Comparison of ENCODE assay signal across 26 cellular contexts in genomic region chr6:168116975-168117899, GRCh38. TPM values are rescaled to one million over a fixed set of nuclear protein-coding genes. Genes with fewer than 3 reads are reported as not detected.
DNase-seq lines count a peak whose midpoint lies in the region; ATAC-seq, FAIRE-seq and TF ChIP-seq lines count a peak whose summit lies in the region.
"Had no signal": no experiment of that assay in that cellular context is flagged by ENCODE, and none has a peak within 500 bp of the region (broad histone marks: within the 10 kb centered on the region; RNA-seq: fewer than 3 reads in every experiment).

No MANE protein-coding gene starts in this region.

- WGBS in HepG2 (ENCODE audit: low lambda C conversion rate) = 4% methylated on average over 18 of the region's 26 CpGs

- DNase-seq in activated CD8-positive, alpha-beta memory T cell treated with anti-CD3 and anti-CD28 coated beads for 24 hours = peak; percentile 33
- no peak for DNase-seq in activated CD8-positive, alpha-beta memory T cell treated with anti-CD3 and anti-CD28 coated beads, Interleukin-2, amount 10 ng/mL, durations not matched to agents 7 days and 5 days
- DNase-seq in choroid plexus epithelial cell (ENCODE audit: low read depth) (peak; percentile 6), HepG2 (ENCODE audit: low spot score) (peak; percentile 58), tibial artery (peak; percentile 12 to 41), NCI-H128 (lab: John Stamatoyannopoulos, UW; ENCODE audit: unreplicated experiment) (no peak), progenitor cell of endocrine pancreas (ENCODE audit: low spot score, unreplicated experiment) (no peak), SHP77 (lab: John Stamatoyannopoulos, UW) (no peak)
- DNase-seq: activated CD8-positive, alpha-beta T cell treated with anti-CD3 and anti-CD28 coated beads, Interleukin-2, amount 10 ng/mL, durations not matched to agents 7 days and 5 days; DMS153; mammary epithelial cell; naive thymus-derived CD8-positive, alpha-beta T cell; NCI-H2081; NCI-H510A treated with DMSO at 0.1 percent for 48 hours; SHP77 treated with DMSO at 0.1 percent for 48 hours; stimulated activated CD4-positive, alpha-beta T cell treated with anti-CD3 and anti-CD28 coated beads, Interleukin-15, amount 100 ng/mL, for 24 hours; stimulated activated naive B cell treated with anti-CD40 and anti-IgM and Interleukin-4, amounts not matched to agents 10 μg/mL and 1 μg/mL and 100 μg/mL, for 72 hours; T-helper 17 cell; WERI-Rb-1 had no signal

- CTCF ChIA-PET in activated CD8-positive, alpha-beta memory T cell treated with anti-CD3 and anti-CD28 coated beads, Interleukin-2, amount 10 ng/mL, durations not matched to agents 7 days and 5 days (lab: Charles Lee) = interaction anchor here (1.2 kb wide), 1 partner anchor 57 kb away, joined by 3 read pairs; no protein-coding TSS in a partner anchor
- CTCF ChIA-PET in HepG2 (lab: Yijun Ruan, JAX; ENCODE audit: low intra/inter-chr PET ratio, low total read pairs) = interaction anchor here (0.9 to 1.3 kb wide), 3 partner anchors 57 to 209 kb away, joined by 4 read pairs; no protein-coding TSS in a partner anchor

- H3K27ac ChIP-seq in HepG2 (ENCODE audit: extremely low read length, insufficient read depth, low read length) (no peak overlapping the region), tibial artery (no peak overlapping the region)
- H3K27ac ChIP-seq: C4-2B, KMS-11, tibial nerve, WERI-Rb-1 had no signal

- H3K36me3 ChIP-seq in HepG2 (replicated peaks in 1 of 2; ENCODE audit: control insufficient read depth in 1 of 2, insufficient read depth in 2 of 2, low read length in 2 of 2) (no peaks in the 10 kb centered on the region), tibial artery (no peaks in the 10 kb centered on the region)
- H3K36me3 ChIP-seq: tibial nerve, WERI-Rb-1 had no signal

- H4K20me1 ChIP-seq in HepG2 (ENCODE audit: insufficient read depth, low read length) = no peaks in the 10 kb centered on the region

- no peaks in the 10 kb centered on the region for H3K4me1 Mint-ChIP-seq in activated CD8-positive, alpha-beta memory T cell treated with anti-CD3 and anti-CD28 coated beads, Interleukin-2, amount 10 ng/mL, durations not matched to agents 7 days and 5 days
- no peaks in the 10 kb centered on the region for H3K4me1 Mint-ChIP-seq in progenitor cell of endocrine pancreas (ENCODE audit: low read depth)
- H3K4me1 Mint-ChIP-seq: activated T-helper 17 cell treated with anti-CD3 and anti-CD28 coated beads, Interleukin-2, amount 50 U/mL, for 72 hours; naive thymus-derived CD8-positive, alpha-beta T cell; stimulated activated naive B cell treated with anti-CD40 and anti-IgM and Interleukin-4, amounts not matched to agents 10 μg/mL and 1 μg/mL and 100 μg/mL, for 72 hours; T-helper 17 cell had no signal

- H3K27me3 Mint-ChIP-seq in activated CD8-positive, alpha-beta memory T cell treated with anti-CD3 and anti-CD28 coated beads, Interleukin-2, amount 10 ng/mL, durations not matched to agents 7 days and 5 days = no peaks in the 10 kb centered on the region
- peaks cover 6% of the 10 kb centered on the region for H3K27me3 Mint-ChIP-seq in progenitor cell of endocrine pancreas
- H3K27me3 Mint-ChIP-seq: activated T-helper 17 cell treated with anti-CD3 and anti-CD28 coated beads, Interleukin-2, amount 50 U/mL, for 72 hours; naive thymus-derived CD8-positive, alpha-beta T cell; stimulated activated naive B cell treated with anti-CD40 and anti-IgM and Interleukin-4, amounts not matched to agents 10 μg/mL and 1 μg/mL and 100 μg/mL, for 72 hours; T-helper 17 cell had no signal

- peak; percentile 66 for FAIRE-seq in HepG2 (lab: Jason Lieb, UNC)
- FAIRE-seq: A204.1, H54 had no signal

- intact Hi-C loops in HepG2 (cut with micrococcal nuclease; ENCODE audit: unreplicated experiment) = loop anchor here (5.0 kb wide), 1 partner anchor 210 kb away; no protein-coding TSS in a partner anchor
- intact Hi-C loops in tibial artery (cut with DNase I; ENCODE audit: low total_unique reads) = no loop called here

- TF ChIP-seq CTCF in choroid plexus epithelial cell (conservative IDR thresholded peaks at IDR 0.05; ENCODE audit: low read depth, low read length) = no peak
- TF ChIP-seq CTCF in HepG2 (CRISPR knock-in tag; IDR thresholded peaks at IDR 0.05) = no peak
- no peak for TF ChIP-seq CTCF in tibial artery (IDR thresholded peaks at IDR 0.05)
- TF ChIP-seq CTCF in progenitor cell of endocrine pancreas (IDR thresholded peaks at IDR 0.05; ENCODE audit: unreplicated experiment) = no peak

- no peak overlapping the region for H2AFZ ChIP-seq in HepG2 (ENCODE audit: low read length)

- TF ChIP-seq POLR2A in HepG2 (IDR thresholded peaks at IDR 0.05; ENCODE audit: insufficient read depth in 1 of 2, low read depth in 2 of 2, low read length in 2 of 2) = no peak

- no TSS peak for BruUV-seq in HepG2 (replicated peaks; lab: Mats Ljungman, UMichigan)

- ATAC-seq in activated CD8-positive, alpha-beta memory T cell treated with anti-CD3 and anti-CD28 coated beads, Interleukin-2, amount 10 ng/mL, durations not matched to agents 7 days and 5 days = no peak
- peak; percentile 91 for ATAC-seq in HepG2
- ATAC-seq: activated CD8-positive, alpha-beta T cell treated with anti-CD3 and anti-CD28 coated beads, Interleukin-2, amount 10 ng/mL, durations not matched to agents 7 days and 5 days; activated T-helper 17 cell treated with anti-CD3 and anti-CD28 coated beads, Interleukin-2, amount 50 U/mL, for 72 hours; naive thymus-derived CD8-positive, alpha-beta T cell; stimulated activated naive B cell treated with anti-CD40 and anti-IgM and Interleukin-4, amounts not matched to agents 10 μg/mL and 1 μg/mL and 100 μg/mL, for 72 hours; T-helper 17 cell had no signal

- H3K4me3 ChIP-seq in choroid plexus epithelial cell (ENCODE audit: low read depth, low read length) = no peak overlapping the region
- H3K4me3 ChIP-seq in HepG2 (replicated peaks in 1 of 3; ENCODE audit: insufficient read depth in 1 of 3, low read depth in 2 of 3, low read length in 3 of 3) = peak overlapping the region in 1 of 3 experiments; percentile 36; a peak in 2 of 6 replicates
- H3K4me3 ChIP-seq in tibial artery = no peak overlapping the region
- H3K4me3 ChIP-seq: tibial nerve had no signal

- no peak overlapping the region for H3K27ac Mint-ChIP-seq in activated CD8-positive, alpha-beta memory T cell treated with anti-CD3 and anti-CD28 coated beads, Interleukin-2, amount 10 ng/mL, durations not matched to agents 7 days and 5 days
- H3K27ac Mint-ChIP-seq in progenitor cell of endocrine pancreas = no peak overlapping the region
- H3K27ac Mint-ChIP-seq: activated CD8-positive, alpha-beta T cell treated with anti-CD3 and anti-CD28 coated beads, Interleukin-2, amount 10 ng/mL, durations not matched to agents 7 days and 5 days; activated T-helper 17 cell treated with anti-CD3 and anti-CD28 coated beads, Interleukin-2, amount 50 U/mL, for 72 hours; naive thymus-derived CD8-positive, alpha-beta T cell; stimulated activated naive B cell treated with anti-CD40 and anti-IgM and Interleukin-4, amounts not matched to agents 10 μg/mL and 1 μg/mL and 100 μg/mL, for 72 hours; T-helper 17 cell had no signal

- H3K27me3 ChIP-seq in HepG2 (ENCODE audit: control insufficient read depth in 1 of 2, insufficient read depth in 2 of 2, low read length in 2 of 2) = peaks cover 0 to 2% of the 10 kb centered on the region in 2 experiments; a peak in 1 of 5 replicates
- H3K27me3 ChIP-seq in tibial artery = no peaks in the 10 kb centered on the region
- H3K27me3 ChIP-seq: tibial nerve had no signal

- peak overlapping the region; percentile 65 for H3K4me2 ChIP-seq in HepG2 (ENCODE audit: low read depth, low read length)
- H3K4me2 ChIP-seq: KMS-11 had no signal

- H3K4me1 ChIP-seq in HepG2 (ENCODE audit: insufficient read depth, low read length) (peaks cover 14% of the 10 kb centered on the region), tibial artery (no peaks in the 10 kb centered on the region)
- H3K4me1 ChIP-seq: tibial nerve had no signal

- TF ChIP-seq EP300 in HepG2 (IDR thresholded peaks at IDR 0.05; ENCODE audit: low read depth in 2 of 2, low read length in 2 of 2) = no peak
- no peak for TF ChIP-seq EP300 in HepG2 (CRISPR knock-in tag; IDR thresholded peaks at IDR 0.05; ENCODE audit: borderline replicate concordance)

- H3K79me2 ChIP-seq in HepG2 (ENCODE audit: insufficient read depth, low read length) = no peaks in the 10 kb centered on the region

- no peak for TF ChIP-seq RAD21 in HepG2 (CRISPR knock-in tag; IDR thresholded peaks at IDR 0.05)

- H3K9me3 Mint-ChIP-seq in activated CD8-positive, alpha-beta memory T cell treated with anti-CD3 and anti-CD28 coated beads, Interleukin-2, amount 10 ng/mL, durations not matched to agents 7 days and 5 days (ENCODE audit: low read depth) = peaks cover 5% of the 10 kb centered on the region
- peaks cover 5% of the 10 kb centered on the region for H3K9me3 Mint-ChIP-seq in progenitor cell of endocrine pancreas (ENCODE audit: low read depth)

- H3K36me3 Mint-ChIP-seq in activated CD8-positive, alpha-beta memory T cell treated with anti-CD3 and anti-CD28 coated beads, Interleukin-2, amount 10 ng/mL, durations not matched to agents 7 days and 5 days = no peaks in the 10 kb centered on the region
- H3K36me3 Mint-ChIP-seq in progenitor cell of endocrine pancreas (ENCODE audit: insufficient read depth) = no peaks in the 10 kb centered on the region
- H3K36me3 Mint-ChIP-seq: naive thymus-derived CD8-positive, alpha-beta T cell; stimulated activated naive B cell treated with anti-CD40 and anti-IgM and Interleukin-4, amounts not matched to agents 10 μg/mL and 1 μg/mL and 100 μg/mL, for 72 hours had no signal

- POLR2A ChIA-PET in HepG2 (lab: Yijun Ruan, JAX) = no interaction called here

- H3K4me3 Mint-ChIP-seq in activated CD8-positive, alpha-beta memory T cell treated with anti-CD3 and anti-CD28 coated beads, Interleukin-2, amount 10 ng/mL, durations not matched to agents 7 days and 5 days = no peak overlapping the region
- no peak overlapping the region for H3K4me3 Mint-ChIP-seq in progenitor cell of endocrine pancreas (ENCODE audit: low read depth)
- H3K4me3 Mint-ChIP-seq: activated CD8-positive, alpha-beta T cell treated with anti-CD3 and anti-CD28 coated beads, Interleukin-2, amount 10 ng/mL, durations not matched to agents 7 days and 5 days; activated T-helper 17 cell treated with anti-CD3 and anti-CD28 coated beads, Interleukin-2, amount 50 U/mL, for 72 hours; naive thymus-derived CD8-positive, alpha-beta T cell; stimulated activated naive B cell treated with anti-CD40 and anti-IgM and Interleukin-4, amounts not matched to agents 10 μg/mL and 1 μg/mL and 100 μg/mL, for 72 hours; T-helper 17 cell had no signal

- in situ Hi-C loops in HepG2 (cut with HindIII; ENCODE audit: extremely low pct_ligation_motif_present, low pct_unique_long_range_greater_than_20kb) = no loop called here

- H3K9me3 ChIP-seq in HepG2 (ENCODE audit: low read length) = peaks cover 7% of the 10 kb centered on the region
- H3K9me3 ChIP-seq in tibial artery = no peaks in the 10 kb centered on the region

- H3K9ac ChIP-seq in HepG2 (ENCODE audit: insufficient read depth, low read depth, low read length) = no peak overlapping the region
- H3K9ac ChIP-seq: KMS-11 had no signal

RNA-seq across cellular contexts. Expression of gene FRMD1, which starts 38.2 kb away (rescaled TPM):
- total RNA-seq in activated CD8-positive, alpha-beta memory T cell treated with anti-CD3 and anti-CD28 coated beads, Interleukin-2, amount 10 ng/mL, durations not matched to agents 7 days and 5 days = not detected
- not detected in 2 replicates for total RNA-seq in HepG2 (2016; rRNA removed; fragmentation: Illumina TruSeq; extraction: Trizol)
- total RNA-seq in HepG2 (2016; cell fraction: cytosol; rRNA removed; fragmentation: Illumina TruSeq; extraction: Trizol; ENCODE audit: low read depth) = not detected in 2 replicates
- total RNA-seq in HepG2 (2016; cell fraction: insoluble cytoplasmic fraction; rRNA removed; fragmentation: Illumina TruSeq; extraction: Trizol) = not detected in 2 replicates
- total RNA-seq in HepG2 (2016; cell fraction: membrane; rRNA removed; fragmentation: Illumina TruSeq; extraction: Trizol) = not detected in 2 replicates
- total RNA-seq in HepG2 (2016; cell fraction: nucleus; rRNA removed; fragmentation: Illumina TruSeq; extraction: Trizol) = not detected in 2 replicates
- 0.01 and 0.09 TPM in 2 replicates for polyA plus RNA-seq in HepG2 (2011; rRNA removed)
- polyA plus RNA-seq in HepG2 (2011; cell fraction: cytosol; rRNA removed) = 0.01 and 0.03 TPM in 2 replicates
- polyA plus RNA-seq in HepG2 (2011; cell fraction: nucleus; rRNA removed) = 0.14 and 0.32 TPM in 2 replicates
- polyA plus RNA-seq in HepG2 (2012) = 0.05 TPM in 2 replicates
- polyA plus RNA-seq in HepG2 (2016; cell fraction: cytosol; fragmentation: Illumina TruSeq; extraction: Trizol; ENCODE audit: low read depth) = not detected in 2 replicates
- polyA plus RNA-seq in HepG2 (2016; cell fraction: insoluble cytoplasmic fraction; fragmentation: Illumina TruSeq; extraction: Trizol; ENCODE audit: low read depth) = not detected in 2 replicates
- polyA plus RNA-seq in HepG2 (2016; cell fraction: membrane; fragmentation: Illumina TruSeq; extraction: Trizol; ENCODE audit: low read depth) = not detected in 2 replicates
- polyA plus RNA-seq in HepG2 (2016; cell fraction: nucleus; fragmentation: Illumina TruSeq; extraction: Trizol; ENCODE audit: insufficient read depth, low read depth) = not detected in 2 replicates
- polyA minus RNA-seq in HepG2 (2011; rRNA and poly(A)+ RNA removed; ENCODE audit: low replicate concordance) = 0.04 TPM in 1 of 2 replicates, not detected in the other
- not detected in 2 replicates for polyA minus RNA-seq in HepG2 (2011; cell fraction: cytosol; rRNA and poly(A)+ RNA removed)
- polyA minus RNA-seq in HepG2 (2011; cell fraction: nucleus; rRNA and poly(A)+ RNA removed) = 0.13 TPM in 1 of 2 replicates, not detected in the other
- not detected in 2 replicates for total RNA-seq in progenitor cell of endocrine pancreas
- total RNA-seq: activated CD8-positive, alpha-beta T cell treated with anti-CD3 and anti-CD28 coated beads, Interleukin-2, amount 10 ng/mL, durations not matched to agents 7 days and 5 days; activated T-helper 17 cell treated with anti-CD3 and anti-CD28 coated beads, Interleukin-2, amount 50 U/mL, for 72 hours; fibroblast of lung; mammary epithelial cell; naive thymus-derived CD8-positive, alpha-beta T cell; T-helper 17 cell had no signal
- polyA plus RNA-seq: fibroblast of lung; naive thymus-derived CD8-positive, alpha-beta T cell had no signal

Comparison
In these comparisons a context has a peak if more than half of its experiments do, and no peak if none do; other contexts are left out.
1. DNase-seq: peak in activated CD8-positive, alpha-beta memory T cell treated with anti-CD3 and anti-CD28 coated beads for 24 hours (single experiment), choroid plexus epithelial cell (single experiment), HepG2 (single experiment) and tibial artery (2 of 2); none in activated CD8-positive, alpha-beta memory T cell treated with anti-CD3 and anti-CD28 coated beads, Interleukin-2, amount 10 ng/mL, durations not matched to agents 7 days and 5 days (single experiment), NCI-H128 (single experiment), progenitor cell of endocrine pancreas (single experiment) and SHP77 (0 of 2).